Comparison of ENCODE assay signal across 9 cellular contexts in genomic region chr20:13336308-13337089, GRCh38.
A peak's percentile ranks its signal among the peaks of the same experiment; 100 is the strongest.
DNase-seq lines count a peak whose midpoint lies in the region; ATAC-seq and TF ChIP-seq lines count a peak whose summit lies in the region.
"Had no signal": no experiment of that assay in that cellular context is flagged by ENCODE, and none has a peak within 500 bp of the region (broad histone marks: within the 10 kb centered on the region; RNA-seq: fewer than 3 reads in every experiment).

No MANE protein-coding gene starts in this region.

- H3K9ac ChIP-seq in colonic mucosa (ENCODE audit: low read depth in 2 of 2, low read length in 2 of 2): no peak overlapping the region

- TF ChIP-seq CTCF in RWPE2 (IDR thresholded peaks at IDR 0.05; ENCODE audit: poor library complexity, severe bottlenecking): no peak
- TF ChIP-seq CTCF in osteoblast (IDR thresholded peaks at IDR 0.05; ENCODE audit: extremely low read depth, low read depth, low read length): no peak
- no peak for TF ChIP-seq CTCF in colonic mucosa (IDR thresholded peaks at IDR 0.05)
- TF ChIP-seq CTCF in right atrium auricular region (IDR thresholded peaks at IDR 0.05): no peak

- peak; percentile 85 for ATAC-seq in activated CD4-positive, alpha-beta T cell treated with anti-CD3 and anti-CD28 coated beads for 36 hours
- peak; percentile 72 for ATAC-seq in HG02678 (IDR thresholded peaks at IDR 0.05; ENCODE audit: unreplicated experiment)
- peak; percentile 97 for ATAC-seq in RWPE2 (ENCODE audit: low read depth)

- H3K27me3 ChIP-seq in RWPE2 (ENCODE audit: insufficient read depth, poor library complexity, severe bottlenecking) (no peaks in the 10 kb centered on the region), osteoblast (ENCODE audit: insufficient read depth, low read length) (no peaks in the 10 kb centered on the region), colonic mucosa (no peaks in the 10 kb centered on the region), right atrium auricular region (no peaks in the 10 kb centered on the region)

- H3K27ac ChIP-seq in RWPE2 (ENCODE audit: poor library complexity, severe bottlenecking) (peak overlapping the region; percentile 25), osteoblast (ENCODE audit: low read depth, low read length) (no peak overlapping the region), colonic mucosa (no peak overlapping the region), right atrium auricular region (no peak overlapping the region)

- no peaks in the 10 kb centered on the region for H4K20me1 ChIP-seq in osteoblast (ENCODE audit: insufficient read depth, low read length)

- H3K4me1 ChIP-seq in RWPE2 (ENCODE audit: insufficient read depth, poor library complexity, severe bottlenecking) (peaks cover 10% of the 10 kb centered on the region), osteoblast (ENCODE audit: insufficient read depth, low read length) (peaks cover 17% of the 10 kb centered on the region), colonic mucosa (no peaks in the 10 kb centered on the region), right atrium auricular region (no peaks in the 10 kb centered on the region)

- no peaks in the 10 kb centered on the region for H3K9me3 Mint-ChIP-seq in activated CD4-positive, alpha-beta T cell treated with anti-CD3 and anti-CD28 coated beads for 36 hours (ENCODE audit: low read depth)

- peak overlapping the region; percentile 8 for H2AFZ ChIP-seq in osteoblast (ENCODE audit: low read length)

- H3K9me3 ChIP-seq in RWPE2 (ENCODE audit: severe bottlenecking) (no peaks in the 10 kb centered on the region), osteoblast (ENCODE audit: low read depth, low read length) (no peaks in the 10 kb centered on the region), colonic mucosa (no peaks in the 10 kb centered on the region), right atrium auricular region (no peaks in the 10 kb centered on the region)

- H3K4me3 ChIP-seq in RWPE2 (ENCODE audit: severe bottlenecking) (no peak overlapping the region), osteoblast (ENCODE audit: insufficient read depth, low read length) (no peak overlapping the region), colonic mucosa (no peak overlapping the region), right atrium auricular region (no peak overlapping the region)

- CTCF ChIA-PET in activated CD4-positive, alpha-beta T cell treated with anti-CD3 and anti-CD28 coated beads for 36 hours (lab: Charles Lee): no interaction called here

- no peaks in the 10 kb centered on the region for H3K36me3 Mint-ChIP-seq in activated CD4-positive, alpha-beta T cell treated with anti-CD3 and anti-CD28 coated beads for 36 hours (ENCODE audit: low read depth)

- H3K4me2 ChIP-seq in osteoblast (ENCODE audit: insufficient read depth, low read length): no peak overlapping the region

- intact Hi-C loops in activated CD4-positive, alpha-beta T cell treated with anti-CD3 and anti-CD28 coated beads for 36 hours (cut with DNase I, micrococcal nuclease): loop anchor here in 1 of 2 experiments (10.0 kb wide), 1 partner anchor 62 kb away; no protein-coding TSS in a partner anchor
- intact Hi-C loops in colonic mucosa (cut with DNase I): no loop called here

- POLR2A ChIA-PET in activated CD4-positive, alpha-beta T cell treated with anti-CD3 and anti-CD28 coated beads for 36 hours (lab: Charles Lee): no interaction called here

- peak; percentile 48 for DNase-seq in activated CD4-positive, alpha-beta T cell treated with anti-CD3 and anti-CD28 coated beads for 36 hours
- no peak for DNase-seq in activated CD4-positive, alpha-beta T cell treated with anti-CD3 and anti-CD28 coated beads for 1 hour
- DNase-seq in RWPE2 (ENCODE audit: low spot score) (no peak), osteoblast (ENCODE audit: insufficient read length, low spot score, missing footprints) (no peak), colonic mucosa (no peak), cerebellar nuclear complex (lab: John Stamatoyannopoulos, UW) (no peak), right atrium auricular region (ENCODE audit: low spot score) (no peak)
- DNase-seq: NCI-H82 had no signal

- H3K27me3 Mint-ChIP-seq in activated CD4-positive, alpha-beta T cell treated with anti-CD3 and anti-CD28 coated beads for 36 hours: peaks cover 2% of the 10 kb centered on the region

- H3K4me3 Mint-ChIP-seq in activated CD4-positive, alpha-beta T cell treated with anti-CD3 and anti-CD28 coated beads for 36 hours: no peak overlapping the region

- H3K79me2 ChIP-seq in osteoblast (ENCODE audit: insufficient read depth, low read length): no peaks in the 10 kb centered on the region

- peaks cover 20% of the 10 kb centered on the region for H3K4me1 Mint-ChIP-seq in activated CD4-positive, alpha-beta T cell treated with anti-CD3 and anti-CD28 coated beads for 36 hours

- H3K36me3 ChIP-seq in RWPE2 (ENCODE audit: low read depth) (no peaks in the 10 kb centered on the region), osteoblast (ENCODE audit: insufficient read depth, low read length) (no peaks in the 10 kb centered on the region), colonic mucosa (no peaks in the 10 kb centered on the region), right atrium auricular region (no peaks in the 10 kb centered on the region)

- H3K27ac Mint-ChIP-seq in activated CD4-positive, alpha-beta T cell treated with anti-CD3 and anti-CD28 coated beads for 36 hours: no peak overlapping the region
